Comparison of ENCODE assay signal across 34 cellular contexts in genomic region chr4:88227734-88228133, GRCh38. TPM values are rescaled to one million over a fixed set of nuclear protein-coding genes. Genes with fewer than 3 reads are reported as not detected.
DNase-seq lines count a peak whose midpoint lies in the region; ATAC-seq, FAIRE-seq and TF ChIP-seq lines count a peak whose summit lies in the region.
"Had no signal": no experiment of that assay in that cellular context is flagged by ENCODE, and none has a peak within 500 bp of the region (broad histone marks: within the 10 kb centered on the region; RNA-seq: fewer than 3 reads in every experiment).

No MANE protein-coding gene starts in this region.

- no peaks in the 10 kb centered on the region for H3K9me2 ChIP-seq in Loucy (replicated peaks; ENCODE audit: low read depth, low read length)

- ATAC-seq in GM19467 (IDR thresholded peaks at IDR 0.05; ENCODE audit: unreplicated experiment) (no peak), heart left ventricle (no peak), T-helper 17 cell (no peak)
- ATAC-seq: A549; CD8-positive, alpha-beta T cell had no signal

- DNase-seq in dermis blood vessel endothelial cell (peak; percentile 67), endothelial cell of umbilical vein (ENCODE audit: low read depth, low spot score) (peak; percentile 61), heart left ventricle (no peak), T-helper 17 cell (no peak)
- DNase-seq: 8988T; ACHN; AML-193; BE2C; C1 segment of cervical spinal cord; Caco-2; Calu3; CD4-positive, alpha-beta memory T cell; CD4-positive, alpha-beta T cell; CD4-positive, CD25-positive, alpha-beta regulatory T cell; CD8-positive, alpha-beta memory T cell; CD8-positive, alpha-beta T cell; COR-L47; DMS153; DMS53; DMS79; DMS79 treated with DMSO at 0.1 percent for 48 hours; DND-41; EL had no signal

- no peak overlapping the region for H3K4me2 ChIP-seq in Loucy (ENCODE audit: low read depth, low read length, poor library complexity, severe bottlenecking)
- H3K4me2 ChIP-seq in endothelial cell of umbilical vein (ENCODE audit: insufficient read depth, low read length), result no peak overlapping the region
- H3K4me2 ChIP-seq: A549, BLaER1 had no signal

- H3F3A ChIP-seq in Loucy (ENCODE audit: low read depth), result no peaks in the 10 kb centered on the region

- intact Hi-C loops in endothelial cell of umbilical vein (cut with micrococcal nuclease), result no loop called here
- intact Hi-C loops in heart left ventricle (cut with DNase I), result loop anchor here in 5 of 10 donors (5.0 to 10.0 kb wide), 3 partner anchors 137 to 147 kb away; partner anchors contain the start of gene HERC6 (in 3 of the 5)

- H3K4me1 ChIP-seq in Loucy (ENCODE audit: insufficient read depth, low read length, poor library complexity, severe bottlenecking) (peaks cover 18% of the 10 kb centered on the region), endothelial cell of umbilical vein (ENCODE audit: control insufficient read depth, extremely low read depth, insufficient read depth, low read length) (peaks cover 32% of the 10 kb centered on the region), heart left ventricle (peaks cover 0 to 29% (median 8%) of the 10 kb centered on the region in 12 donors)
- H3K4me1 ChIP-seq: A549, BE2C, Caco-2 had no signal

- H3K36me3 ChIP-seq in Loucy (ENCODE audit: insufficient read depth, low read length), result no peaks in the 10 kb centered on the region
- H3K36me3 ChIP-seq in endothelial cell of umbilical vein (ENCODE audit: control insufficient read depth in 2 of 2, extremely low read depth in 1 of 2, insufficient read depth in 2 of 2, low read length in 2 of 2), result no peaks in the 10 kb centered on the region
- H3K36me3 ChIP-seq in heart left ventricle, result no peaks in the 10 kb centered on the region
- H3K36me3 ChIP-seq: BE2C; BLaER1; BLaER1 treated with 17β-estradiol and CSF1 and Interleukin-3, amounts not matched to agents 10 nM and 100 nM had no signal

- H4K20me1 ChIP-seq in Loucy (ENCODE audit: insufficient read depth, low read length, poor library complexity, severe bottlenecking) (no peaks in the 10 kb centered on the region), endothelial cell of umbilical vein (replicated peaks; ENCODE audit: control insufficient read depth, extremely low read depth, insufficient read depth, low read length) (no peaks in the 10 kb centered on the region)
- H4K20me1 ChIP-seq: BLaER1; BLaER1 treated with 17β-estradiol and CSF1 and Interleukin-3, amounts not matched to agents 10 nM and 100 nM had no signal

- TF ChIP-seq POLR2A in endothelial cell of umbilical vein (IDR thresholded peaks at IDR 0.05; ENCODE audit: low read depth, low read length), result no peak
- no peak for TF ChIP-seq POLR2A in heart left ventricle (IDR thresholded peaks at IDR 0.05)

- H3K79me2 ChIP-seq in Loucy (ENCODE audit: insufficient read depth, low read length) (no peaks in the 10 kb centered on the region), endothelial cell of umbilical vein (ENCODE audit: control insufficient read depth, insufficient read depth, low read length) (no peaks in the 10 kb centered on the region)

- H2AFZ ChIP-seq in Loucy (ENCODE audit: low read length), result 0 out of 2 replicates have a peak overlapping the region, but pooled peaks have one; percentile 2
- H2AFZ ChIP-seq in endothelial cell of umbilical vein (ENCODE audit: low read depth, low read length), result no peak overlapping the region

- no peak for FAIRE-seq in endothelial cell of umbilical vein (lab: Jason Lieb, UNC)
- FAIRE-seq: A204.1, A549, D721Med had no signal

- H3K27ac Mint-ChIP-seq in T-helper 17 cell, result no peak overlapping the region
- H3K27ac Mint-ChIP-seq: B cell; CD14-positive monocyte; CD4-positive, alpha-beta memory T cell; CD4-positive, alpha-beta T cell; CD4-positive, CD25-positive, alpha-beta regulatory T cell; CD8-positive, alpha-beta memory T cell; CD8-positive, alpha-beta T cell had no signal

- no peak overlapping the region for H3K9ac ChIP-seq in Loucy (ENCODE audit: low read depth, low read length, poor library complexity, severe bottlenecking)
- H3K9ac ChIP-seq in endothelial cell of umbilical vein (replicated peaks; ENCODE audit: extremely low read depth, insufficient read depth, low read length), result no peak overlapping the region
- H3K9ac ChIP-seq: BLaER1; BLaER1 treated with 17β-estradiol and CSF1 and Interleukin-3, amounts not matched to agents 10 nM and 100 nM had no signal

- H3K27me3 ChIP-seq in Loucy (ENCODE audit: insufficient read depth, low read length, poor library complexity, severe bottlenecking), result no peaks in the 10 kb centered on the region
- no peaks in the 10 kb centered on the region for H3K27me3 ChIP-seq in endothelial cell of umbilical vein (ENCODE audit: control insufficient read depth in 2 of 2, insufficient read depth in 2 of 2, low read length in 2 of 2)
- no peaks in the 10 kb centered on the region for H3K27me3 ChIP-seq in heart left ventricle
- H3K27me3 ChIP-seq: BE2C; BLaER1; BLaER1 treated with 17β-estradiol and CSF1 and Interleukin-3, amounts not matched to agents 10 nM and 100 nM had no signal

- no peak for TF ChIP-seq CTCF in Loucy (conservative IDR thresholded peaks at IDR 0.05; ENCODE audit: low read length)
- TF ChIP-seq CTCF in endothelial cell of umbilical vein (IDR thresholded peaks at IDR 0.05; ENCODE audit: extremely low read depth in 1 of 2, insufficient read depth in 1 of 2, low read depth in 1 of 2, low read length in 2 of 2), result no peak
- TF ChIP-seq CTCF in heart left ventricle (IDR thresholded peaks at IDR 0.05), result no peak

- POLR2A ChIA-PET in endothelial cell of umbilical vein (lab: Charles Lee), result no interaction called here

- no peak overlapping the region for H3K27ac ChIP-seq in endothelial cell of umbilical vein (ENCODE audit: insufficient read depth, low read depth, low read length)
- H3K27ac ChIP-seq in heart left ventricle, result no peak overlapping the region
- H3K27ac ChIP-seq: 22Rv1, A549, BLaER1, C4-2B had no signal

- no peaks in the 10 kb centered on the region for H3K36me3 Mint-ChIP-seq in T-helper 17 cell (ENCODE audit: low read depth)
- H3K36me3 Mint-ChIP-seq: CD14-positive monocyte; CD4-positive, alpha-beta memory T cell; CD4-positive, CD25-positive, alpha-beta regulatory T cell; CD8-positive, alpha-beta T cell had no signal

- BruUV-seq in endothelial cell of umbilical vein (replicated peaks; lab: Mats Ljungman, UMichigan), result no TSS peak

- H3K9me3 ChIP-seq in Loucy (ENCODE audit: insufficient read depth, low read depth, low read length), result no peaks in the 10 kb centered on the region
- H3K9me3 ChIP-seq in endothelial cell of umbilical vein (replicated peaks; ENCODE audit: control insufficient read depth, insufficient read depth, low read length), result no peaks in the 10 kb centered on the region
- H3K9me3 ChIP-seq in heart left ventricle, result no peaks in the 10 kb centered on the region
- no peaks in the 10 kb centered on the region for H3K9me3 ChIP-seq in T-helper 17 cell (ENCODE audit: control insufficient read depth, low read length, poor library complexity, severe bottlenecking)
- H3K9me3 ChIP-seq: A549, BE2C, Caco-2 had no signal

- CTCF ChIA-PET in endothelial cell of umbilical vein (lab: Charles Lee), result interaction anchor here (0.9 to 3.1 kb wide), 3 partner anchors 9 to 288 kb away, joined by 3 to 27 read pairs (median 5); no protein-coding TSS in a partner anchor

- no peaks in the 10 kb centered on the region for H3K9me1 ChIP-seq in endothelial cell of umbilical vein (replicated peaks; ENCODE audit: control insufficient read depth, extremely low read depth, insufficient read depth, low read length)

- no peaks in the 10 kb centered on the region for H3K27me3 Mint-ChIP-seq in T-helper 17 cell
- H3K27me3 Mint-ChIP-seq: B cell; CD4-positive, alpha-beta memory T cell; CD4-positive, alpha-beta T cell had no signal

- H3K4me3 ChIP-seq in Loucy (ENCODE audit: low read length, poor library complexity, severe bottlenecking) (no peak overlapping the region), endothelial cell of umbilical vein (replicated peaks in 1 of 3; ENCODE audit: insufficient read depth in 1 of 3, low read depth in 1 of 3, low read length in 3 of 3) (no peak overlapping the region), heart left ventricle (no peak overlapping the region)
- H3K4me3 ChIP-seq: A549; BLaER1; BLaER1 treated with 17β-estradiol and CSF1 and Interleukin-3, amounts not matched to agents 10 nM and 100 nM had no signal

- WGBS in heart left ventricle, 4 donors, result 52 to 66% (median 60%) methylated on average over 2 of the region's 2 CpGs

- no peak overlapping the region for H3K4me3 Mint-ChIP-seq in T-helper 17 cell
- H3K4me3 Mint-ChIP-seq: B cell; CD14-positive monocyte; CD4-positive, alpha-beta memory T cell; CD4-positive, alpha-beta T cell; CD4-positive, CD25-positive, alpha-beta regulatory T cell; CD8-positive, alpha-beta memory T cell; CD8-positive, alpha-beta T cell had no signal

- dilution Hi-C loops in endothelial cell of umbilical vein (cut with MboI; ENCODE audit: extremely low pct_ligation_motif_present, low sequenced_read_pairs), result no loop called here

- H3K4me1 Mint-ChIP-seq in T-helper 17 cell, result peaks cover 10% of the 10 kb centered on the region

TF ChIP-seq in endothelial cell of umbilical vein, 7 proteins besides CTCF, POLR2A, EP300 and RAD21:
- no peak for TF ChIP-seq MYC (IDR thresholded peaks at IDR 0.05; ENCODE audit: low read depth, low read length)
TF ChIP-seq in endothelial cell of umbilical vein: peak in this region for 0.

RNA-seq across cellular contexts. Expression of gene PPM1K, which starts 56.6 kb away (rescaled TPM):
- total RNA-seq in dermis blood vessel endothelial cell (7.9 and 8.0 TPM in 2 replicates), endothelial cell of umbilical vein (8.6 and 10.4 TPM in 2 replicates), heart left ventricle (100 to 1,000 TPM; 140 to 332 (median 245) TPM), T-helper 17 cell (10 to 100 TPM; 77.3 to 91.1 TPM)
- polyA plus RNA-seq in endothelial cell of umbilical vein (3.7 and 4.0 TPM in 2 replicates), heart left ventricle (10 to 100 TPM; 72.8 to 88.5 TPM)
- polyA plus RNA-seq in endothelial cell of umbilical vein (2011; cell fraction: cytosol; rRNA removed), result 3.0 and 4.3 TPM in 2 replicates
- 15.0 and 15.7 TPM in 2 replicates for polyA plus RNA-seq in endothelial cell of umbilical vein (2011; cell fraction: nucleus; rRNA removed)
- polyA plus RNA-seq in endothelial cell of umbilical vein (2012), result 2.4 and 2.5 TPM in 2 replicates
- 30.7 and 42.0 TPM in 2 replicates for polyA minus RNA-seq in endothelial cell of umbilical vein
- 1.2 TPM for polyA minus RNA-seq in endothelial cell of umbilical vein (2011; cell fraction: cytosol; rRNA and poly(A)+ RNA removed)
- polyA minus RNA-seq in endothelial cell of umbilical vein (2011; cell fraction: nucleus; rRNA and poly(A)+ RNA removed), result 26.4 and 30.7 TPM in 2 replicates

Comparison
In these comparisons a context has a peak if more than half of its experiments do, and no peak if none do; other contexts are left out.
1. DNase-seq: peak in dermis blood vessel endothelial cell (single experiment) and endothelial cell of umbilical vein (single experiment); none in heart left ventricle (0 of 5) and T-helper 17 cell (0 of 3).